ENCODE assay signal across 19 cellular contexts in the genomic region with DNA sequence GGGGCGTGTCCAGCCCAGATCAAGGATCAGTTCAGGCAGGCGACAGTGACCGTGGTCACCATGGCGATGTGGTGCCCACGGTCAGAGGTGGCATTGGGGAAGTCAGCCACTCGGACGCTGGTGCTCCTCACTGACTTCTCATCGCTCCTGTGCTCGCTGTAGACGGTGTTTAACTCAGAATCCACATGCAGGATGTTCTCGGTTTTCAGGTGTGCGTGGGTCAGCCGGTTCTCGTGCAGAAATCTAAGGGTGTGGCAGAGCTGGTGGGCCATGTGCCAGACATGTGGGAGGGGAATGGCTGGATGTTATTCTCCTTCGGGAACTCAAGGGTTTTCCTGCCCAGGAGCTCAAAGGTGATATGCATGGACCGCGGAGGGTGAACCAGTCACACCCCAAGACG. TPM values are rescaled to one million over a fixed set of nuclear protein-coding genes. Genes with fewer than 3 reads are reported as not detected.
"Had no signal": no experiment of that assay in that cellular context is flagged by ENCODE, and none has a peak within 500 bp of the region (broad histone marks: within the 10 kb centered on the region; RNA-seq: fewer than 3 reads in every experiment).

No MANE protein-coding gene starts in this region.

- H3K4me3 Mint-ChIP-seq: stimulated activated naive CD8-positive, alpha-beta T cell treated with anti-CD3 and anti-CD28 coated beads, Interleukin-15, Interleukin-2, amounts not matched to agents 100 ng/mL and 50 ng/mL, for 24 hours had no signal

- H3K36me3 Mint-ChIP-seq: activated CD8-positive, alpha-beta memory T cell treated with anti-CD3 and anti-CD28 coated beads, Interleukin-2, amount 10 ng/mL, durations not matched to agents 7 days and 5 days; natural killer cell had no signal

- H3K9me3 ChIP-seq: body of pancreas, psoas muscle had no signal

- H3K27ac Mint-ChIP-seq: activated CD4-positive, alpha-beta T cell treated with anti-CD3 and anti-CD28 coated beads, Interleukin-2, amount 10 ng/mL, durations not matched to agents 7 days and 5 days; activated CD8-positive, alpha-beta memory T cell treated with anti-CD3 and anti-CD28 coated beads, Interleukin-2, amount 10 ng/mL, durations not matched to agents 7 days and 5 days; natural killer cell; stimulated activated naive CD8-positive, alpha-beta T cell treated with anti-CD3 and anti-CD28 coated beads, Interleukin-15, Interleukin-2, amounts not matched to agents 100 ng/mL and 50 ng/mL, for 24 hours had no signal

- H3K9me3 Mint-ChIP-seq: activated CD4-positive, alpha-beta T cell treated with anti-CD3 and anti-CD28 coated beads, Interleukin-2, amount 10 ng/mL, durations not matched to agents 7 days and 5 days; natural killer cell had no signal

- H3K27me3 Mint-ChIP-seq: activated CD4-positive, alpha-beta T cell treated with anti-CD3 and anti-CD28 coated beads, Interleukin-2, amount 10 ng/mL, durations not matched to agents 7 days and 5 days; activated CD8-positive, alpha-beta memory T cell treated with anti-CD3 and anti-CD28 coated beads, Interleukin-2, amount 10 ng/mL, durations not matched to agents 7 days and 5 days; activated CD8-positive, alpha-beta T cell treated with anti-CD3 and anti-CD28 coated beads for 36 hours; stimulated activated naive CD8-positive, alpha-beta T cell treated with anti-CD3 and anti-CD28 coated beads, Interleukin-15, Interleukin-2, amounts not matched to agents 100 ng/mL and 50 ng/mL, for 24 hours had no signal

- H3K36me3 ChIP-seq: cardiac muscle cell, left ventricle myocardium inferior, ovary, tibial artery had no signal

- H3K4me3 ChIP-seq: body of pancreas, psoas muscle, tibial artery had no signal

- H3K27ac ChIP-seq: body of pancreas, cardiac muscle cell, left ventricle myocardium inferior, ovary, psoas muscle, tibial artery, VCaP had no signal

- H3K4me1 ChIP-seq: body of pancreas, left ventricle myocardium inferior, psoas muscle, tibial artery had no signal

- H3K4me1 Mint-ChIP-seq: activated CD8-positive, alpha-beta memory T cell treated with anti-CD3 and anti-CD28 coated beads, Interleukin-2, amount 10 ng/mL, durations not matched to agents 7 days and 5 days had no signal

- H3K27me3 ChIP-seq: body of pancreas, cardiac muscle cell, ovary had no signal

RNA-seq across cellular contexts. Expression of a gene that starts 11.7 kb away (rescaled TPM):
- total RNA-seq: activated CD4-positive, alpha-beta T cell treated with anti-CD3 and anti-CD28 coated beads, Interleukin-2, amount 10 ng/mL, durations not matched to agents 7 days and 5 days; activated CD8-positive, alpha-beta memory T cell treated with anti-CD3 and anti-CD28 coated beads, Interleukin-2, amount 10 ng/mL, durations not matched to agents 7 days and 5 days; activated CD8-positive, alpha-beta T cell treated with anti-CD3 and anti-CD28 coated beads for 36 hours; activated naive CD4-positive, alpha-beta T cell treated with anti-CD3 and anti-CD28 coated beads for 36 hours; body of pancreas; dermis microvascular lymphatic vessel endothelial cell; left ventricle myocardium inferior; lung microvascular endothelial cell; natural killer cell; ovary; psoas muscle; right cardiac atrium; skeletal muscle tissue; T-helper 2 cell treated with Interferon-gamma antibody and Interleukin-4, amounts not matched to agents 100 ng/mL and 5 ng/mL, for 36 hours; ureter had no signal

RNA-seq across cellular contexts. Expression of a gene that starts 12.2 kb away (rescaled TPM):
- total RNA-seq: activated CD8-positive, alpha-beta memory T cell treated with anti-CD3 and anti-CD28 coated beads, Interleukin-2, amount 10 ng/mL, durations not matched to agents 7 days and 5 days; body of pancreas; cardiac muscle cell; dermis microvascular lymphatic vessel endothelial cell; left ventricle myocardium inferior; lung microvascular endothelial cell; psoas muscle; right cardiac atrium; skeletal muscle tissue; ureter had no signal

RNA-seq across cellular contexts. Expression of a gene that starts 16.4 kb away (rescaled TPM):
- total RNA-seq: activated CD8-positive, alpha-beta memory T cell treated with anti-CD3 and anti-CD28 coated beads, Interleukin-2, amount 10 ng/mL, durations not matched to agents 7 days and 5 days; activated CD8-positive, alpha-beta T cell treated with anti-CD3 and anti-CD28 coated beads for 36 hours; activated naive CD4-positive, alpha-beta T cell treated with anti-CD3 and anti-CD28 coated beads for 36 hours; body of pancreas; cardiac muscle cell; dermis microvascular lymphatic vessel endothelial cell; left ventricle myocardium inferior; lung microvascular endothelial cell; natural killer cell; ovary; psoas muscle; right cardiac atrium; skeletal muscle tissue; T-helper 2 cell treated with Interferon-gamma antibody and Interleukin-4, amounts not matched to agents 100 ng/mL and 5 ng/mL, for 36 hours; ureter had no signal

RNA-seq across cellular contexts. Expression of a gene that starts 28.6 kb away (rescaled TPM):
- total RNA-seq: activated CD4-positive, alpha-beta T cell treated with anti-CD3 and anti-CD28 coated beads, Interleukin-2, amount 10 ng/mL, durations not matched to agents 7 days and 5 days; activated CD8-positive, alpha-beta memory T cell treated with anti-CD3 and anti-CD28 coated beads, Interleukin-2, amount 10 ng/mL, durations not matched to agents 7 days and 5 days; activated CD8-positive, alpha-beta T cell treated with anti-CD3 and anti-CD28 coated beads for 36 hours; activated naive CD4-positive, alpha-beta T cell treated with anti-CD3 and anti-CD28 coated beads for 36 hours; body of pancreas; cardiac muscle cell; dermis microvascular lymphatic vessel endothelial cell; left ventricle myocardium inferior; lung microvascular endothelial cell; psoas muscle; right cardiac atrium; skeletal muscle tissue; T-helper 2 cell treated with Interferon-gamma antibody and Interleukin-4, amounts not matched to agents 100 ng/mL and 5 ng/mL, for 36 hours; ureter had no signal

RNA-seq across cellular contexts. Expression of a gene that starts 41.0 kb away (rescaled TPM):
- total RNA-seq: activated CD8-positive, alpha-beta memory T cell treated with anti-CD3 and anti-CD28 coated beads, Interleukin-2, amount 10 ng/mL, durations not matched to agents 7 days and 5 days; activated CD8-positive, alpha-beta T cell treated with anti-CD3 and anti-CD28 coated beads for 36 hours; activated naive CD4-positive, alpha-beta T cell treated with anti-CD3 and anti-CD28 coated beads for 36 hours; dermis microvascular lymphatic vessel endothelial cell; left ventricle myocardium inferior; lung microvascular endothelial cell; ureter had no signal
